In the genomic region with DNA sequence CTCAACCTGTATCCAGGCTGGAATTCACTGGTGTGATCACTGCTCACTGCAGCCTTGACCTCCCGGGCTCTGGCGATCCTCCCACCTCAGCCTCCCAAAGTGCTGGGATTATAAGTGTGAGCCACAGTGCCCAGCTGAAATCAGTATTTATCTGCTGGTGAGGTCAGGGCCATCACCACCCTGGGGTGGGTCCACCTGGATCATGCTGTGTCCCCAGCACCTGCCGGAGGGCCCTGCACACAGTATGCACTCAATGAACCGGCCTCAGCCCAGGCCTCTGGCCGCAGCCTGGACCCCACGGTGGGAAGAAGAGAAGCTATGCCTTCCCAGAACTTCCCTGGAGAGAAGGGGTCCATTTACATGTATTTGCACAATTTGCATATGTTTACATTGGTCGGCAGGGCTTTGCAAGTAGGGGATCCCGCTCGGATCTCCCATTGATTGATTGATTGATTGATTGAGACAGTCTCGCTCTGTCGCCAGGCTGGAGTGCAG, we compare ENCODE assay signal across 18 cellular contexts. TPM values are rescaled to one million over a fixed set of nuclear protein-coding genes. Genes with fewer than 3 reads are reported as not detected.
"Had no signal": no experiment of that assay in that cellular context is flagged by ENCODE, and none has a peak within 500 bp of the region (broad histone marks: within the 10 kb centered on the region; RNA-seq: fewer than 3 reads in every experiment).

No MANE protein-coding gene starts in this region.

- H3K9ac ChIP-seq: parathyroid adenoma had no signal

- DNase-seq: activated CD4-positive, alpha-beta T cell treated with anti-CD3 and anti-CD28 coated beads, Interleukin-2, amount 10 ng/mL, durations not matched to agents 24 days and 14 days; activated CD8-positive, alpha-beta T cell treated with anti-CD3 and anti-CD28 coated beads for 36 hours; activated naive CD4-positive, alpha-beta T cell treated with anti-CD3 and anti-CD28 coated beads, Interleukin-2, amount 10 ng/mL, durations not matched to agents 7 days and 5 days; activated T-cell treated with anti-CD3 and anti-CD28 coated beads, Interleukin-2, amount 50 U/mL, for 1 hour; heart left ventricle; mesendoderm; naive thymus-derived CD8-positive, alpha-beta T cell; stimulated activated CD4-positive, alpha-beta T cell treated with anti-CD3 and anti-CD28 coated beads, Interleukin-4, amount 100 ng/mL, for 1 hour had no signal

- H3K27ac ChIP-seq: ascending aorta, coronary artery, heart left ventricle, neutrophil, parathyroid adenoma, thoracic aorta had no signal

- H3K4me1 ChIP-seq: ascending aorta, parathyroid adenoma had no signal

- ATAC-seq: activated CD8-positive, alpha-beta T cell treated with anti-CD3 and anti-CD28 coated beads for 36 hours; heart left ventricle; naive thymus-derived CD8-positive, alpha-beta T cell; sciatic nerve had no signal

- H3K4me3 ChIP-seq: ascending aorta, coronary artery, heart left ventricle, smooth muscle cell, thoracic aorta had no signal

- H3K9me3 ChIP-seq: ascending aorta, heart left ventricle, neutrophil, thoracic aorta had no signal

RNA-seq across cellular contexts. Expression of a gene that starts 2.6 kb away (rescaled TPM):
- total RNA-seq: ascending aorta, heart left ventricle, lower leg skin, sciatic nerve, smooth muscle cell, thoracic aorta, urinary bladder had no signal

RNA-seq across cellular contexts. Expression of a gene that starts 47.8 kb away (rescaled TPM):
- total RNA-seq: ascending aorta, frontal cortex, lower leg skin, sciatic nerve, thoracic aorta, urinary bladder had no signal
